In genomic region chr9:136631038-136632000, GRCh38 we compare ENCODE assay signal across 8 cellular contexts. TPM values are rescaled to one million over a fixed set of nuclear protein-coding genes. Genes with fewer than 3 reads are reported as not detected.
DNase-seq lines count a peak whose midpoint lies in the region; ATAC-seq and TF ChIP-seq lines count a peak whose summit lies in the region.

No MANE protein-coding gene starts in this region.

- no peaks in the 10 kb centered on the region for H3K4me1 ChIP-seq in breast epithelium

- POLR2A ChIA-PET in activated B cell treated with CpG ODN at 0.5 μM for 24 hours (lab: Charles Lee) = no interaction called here

- H3K27ac ChIP-seq in breast epithelium = no peak overlapping the region

- no peak overlapping the region for H3K27ac Mint-ChIP-seq in activated B cell treated with CpG ODN at 0.5 μM for 24 hours

- H3K4me3 ChIP-seq in breast epithelium = no peak overlapping the region

- peaks cover 14% of the 10 kb centered on the region for H3K27me3 Mint-ChIP-seq in activated B cell treated with CpG ODN at 0.5 μM for 24 hours

- H3K27me3 ChIP-seq in breast epithelium = peaks cover 0 to 8% of the 10 kb centered on the region in 2 donors

- H3K4me1 Mint-ChIP-seq in activated B cell treated with CpG ODN at 0.5 μM for 24 hours = no peaks in the 10 kb centered on the region

- TF ChIP-seq POLR2A in breast epithelium (IDR thresholded peaks at IDR 0.05) = no peak

- H3K9me3 Mint-ChIP-seq in activated B cell treated with CpG ODN at 0.5 μM for 24 hours = no peaks in the 10 kb centered on the region

- H3K4me3 Mint-ChIP-seq in activated B cell treated with CpG ODN at 0.5 μM for 24 hours = no peak overlapping the region

- intact Hi-C loops in activated B cell treated with CpG ODN at 0.5 μM for 24 hours (cut with micrococcal nuclease) = loop anchor here (1.0 kb wide), 2 partner anchors 143 to 292 kb away; no protein-coding TSS in a partner anchor
- intact Hi-C loops in breast epithelium (cut with DNase I; ENCODE audit: low total_unique reads) = loop anchor here (5.0 kb wide), 1 partner anchor 144 kb away; no protein-coding TSS in a partner anchor

- peak; percentile 24 to 38 for DNase-seq in NCI-H187 (lab: John Stamatoyannopoulos, UW)
- no peak for DNase-seq in NCI-H187 treated with DMSO at 0.1 percent for 48 hours (lab: John Stamatoyannopoulos, UW)
- DNase-seq in NCI-H2171 treated with DMSO at 0.1 percent for 48 hours (lab: John Stamatoyannopoulos, UW) = peak; percentile 87
- peak; percentile 74 for DNase-seq in activated B cell treated with CpG ODN at 0.5 μM for 24 hours
- peak in 1 of 2 donors; percentile 69 for DNase-seq in breast epithelium (ENCODE audit: low spot score in 2 of 2)
- DNase-seq in kidney glomerular epithelial cell (lab: John Stamatoyannopoulos, UW) = peak; percentile 40
- peak; percentile 50 for DNase-seq in stimulated activated CD4-positive, alpha-beta T cell treated with anti-CD3 and anti-CD28 coated beads, Interleukin-2, amount 100 ng/mL, for 4 hours (ENCODE audit: low read depth)

- ATAC-seq in activated B cell treated with CpG ODN at 0.5 μM for 24 hours (ENCODE audit: low read depth) (peak; percentile 93), HG03135 (IDR thresholded peaks at IDR 0.05; ENCODE audit: unreplicated experiment) (no peak)

- TF ChIP-seq CTCF in activated B cell treated with CpG ODN at 0.5 μM for 24 hours (IDR thresholded peaks at IDR 0.05) = no peak
- TF ChIP-seq CTCF in breast epithelium (IDR thresholded peaks at IDR 0.05) = peak; percentile 32 to 94 (median 79)

- no peaks in the 10 kb centered on the region for H3K9me3 ChIP-seq in breast epithelium

- H3K36me3 ChIP-seq in breast epithelium = no peaks in the 10 kb centered on the region

- no peaks in the 10 kb centered on the region for H3K36me3 Mint-ChIP-seq in activated B cell treated with CpG ODN at 0.5 μM for 24 hours (ENCODE audit: low read depth)

- CTCF ChIA-PET in activated B cell treated with CpG ODN at 0.5 μM for 24 hours (lab: Charles Lee) = interaction anchor here (0.5 to 1.4 kb wide), 5 partner anchors 41 to 147 kb away, joined by 4 to 37 read pairs (median 4); no protein-coding TSS in a partner anchor

RNA-seq across cellular contexts. Expression of gene EGFL7, which starts 31.4 kb away (rescaled TPM):
- total RNA-seq in activated B cell treated with CpG ODN at 0.5 μM for 24 hours = not detected in 2 replicates
- 100 to 1,000 TPM in 1 of 3 donors, 10 to 100 TPM in 2; 48.9 to 138 (median 53.4) TPM for total RNA-seq in breast epithelium

RNA-seq across cellular contexts. Expression of gene AGPAT2, which starts 55.9 kb away (rescaled TPM):
- 16.6 and 17.1 TPM in 2 replicates for total RNA-seq in activated B cell treated with CpG ODN at 0.5 μM for 24 hours
- 100 to 1,000 TPM; 106 to 551 (median 110) TPM for total RNA-seq in breast epithelium

Comparison
In these comparisons a context has a peak if more than half of its experiments do, and no peak if none do; other contexts are left out.
1. RNA of gene EGFL7, which starts 31.4 kb away (total RNA-seq): 48.9 to 138 TPM in breast epithelium; not detected in activated B cell treated with CpG ODN at 0.5 μM for 24 hours; every median in the first group is over 10 times any median in the second.